ENCODE assay signal across 19 cellular contexts in genomic region chr3:192942625-192943024, GRCh38. TPM values are rescaled to one million over a fixed set of nuclear protein-coding genes. Genes with fewer than 3 reads are reported as not detected.
DNase-seq lines count a peak whose midpoint lies in the region; ATAC-seq, FAIRE-seq and TF ChIP-seq lines count a peak whose summit lies in the region.
"Had no signal": no experiment of that assay in that cellular context is flagged by ENCODE, and none has a peak within 500 bp of the region (broad histone marks: within the 10 kb centered on the region; RNA-seq: fewer than 3 reads in every experiment).

No MANE protein-coding gene starts in this region.

- H3K27me3 ChIP-seq in GM23338 (ENCODE audit: insufficient read depth) (no peaks in the 10 kb centered on the region), heart left ventricle (no peaks in the 10 kb centered on the region), aorta (ENCODE audit: control insufficient read depth in 1 of 2, insufficient read depth in 2 of 2, low read length in 1 of 2) (no peaks in the 10 kb centered on the region)

- H3K27me3 Mint-ChIP-seq in GM23338 (ENCODE audit: insufficient read depth, low read depth, poor library complexity), result peaks cover 1% of the 10 kb centered on the region

- ATAC-seq in GM23338 (no peak), heart left ventricle (peak in 1 of 4 donors; percentile 16), left ventricle myocardium superior (peak; percentile 24), aorta (ENCODE audit: low FRiP score) (peak; percentile 27), HG02763 (IDR thresholded peaks at IDR 0.05; ENCODE audit: unreplicated experiment) (no peak)

- no peaks in the 10 kb centered on the region for H3K9me3 ChIP-seq in heart left ventricle
- H3K9me3 ChIP-seq in aorta (ENCODE audit: control insufficient read depth, low read length), result no peaks in the 10 kb centered on the region
- H3K9me3 ChIP-seq in kidney (ENCODE audit: control insufficient read depth in 1 of 2, low read length in 2 of 2), result no peaks in the 10 kb centered on the region
- H3K9me3 ChIP-seq: Caco-2 had no signal

- peak overlapping the region; percentile 72 for H2AFZ ChIP-seq in GM23338
- H2AFZ ChIP-seq: GM23248 had no signal

- H3K36me3 ChIP-seq in GM23338 (ENCODE audit: insufficient read depth), result no peaks in the 10 kb centered on the region
- H3K36me3 ChIP-seq in heart left ventricle, result no peaks in the 10 kb centered on the region
- no peaks in the 10 kb centered on the region for H3K36me3 ChIP-seq in aorta (ENCODE audit: control insufficient read depth in 1 of 2, insufficient read depth in 2 of 2, low read length in 1 of 2)
- H3K36me3 ChIP-seq in kidney (ENCODE audit: control insufficient read depth in 1 of 2, insufficient read depth in 2 of 2, low read length in 2 of 2), result no peaks in the 10 kb centered on the region

- WGBS in heart left ventricle, 4 donors, result 66 to 85% (median 81%) methylated on average over 2 of the region's 2 CpGs
- 39 to 43% methylated on average over 2 of the region's 2 CpGs for WGBS in aorta, 2 donors

- no peak overlapping the region for H3K9ac ChIP-seq in kidney (ENCODE audit: low read length in 2 of 2)
- H3K9ac ChIP-seq: GM23248 had no signal

- TF ChIP-seq CTCF in GM23338 (conservative IDR thresholded peaks at IDR 0.05; ENCODE audit: low read depth in 2 of 2) (no peak), heart left ventricle (IDR thresholded peaks at IDR 0.05) (no peak), kidney (IDR thresholded peaks at IDR 0.05; ENCODE audit: borderline replicate concordance, extremely low read depth, insufficient read depth) (no peak)

- H4K20me1 ChIP-seq in GM23338 (replicated peaks; ENCODE audit: insufficient read depth), result no peaks in the 10 kb centered on the region

- DNase-seq in GM23338 (ENCODE audit: low spot score), result no peak
- no peak for DNase-seq in heart left ventricle
- no peak for DNase-seq in left ventricle myocardium superior
- no peak for DNase-seq in aorta
- no peak for DNase-seq in kidney
- no peak for DNase-seq in AG20443 (ENCODE audit: low spot score)
- DNase-seq: ACHN; AML-193; Caco-2; CD4-positive, alpha-beta T cell; GM23248; HCEC 1CT; KG1 had no signal

- no peaks in the 10 kb centered on the region for H3K79me2 ChIP-seq in GM23338 (replicated peaks; ENCODE audit: insufficient read depth)

- no peaks in the 10 kb centered on the region for H3K36me3 Mint-ChIP-seq in GM23338 (ENCODE audit: low read depth)

- TF ChIP-seq POLR2A in heart left ventricle (IDR thresholded peaks at IDR 0.05), result no peak

- H3K27ac ChIP-seq in GM23338 (ENCODE audit: low read depth), result no peak overlapping the region
- H3K27ac ChIP-seq in heart left ventricle, result peak overlapping the region in 9 of 12 donors; percentile 13 to 61 (median 50)
- H3K27ac ChIP-seq in aorta (ENCODE audit: low read depth in 1 of 2, low read length in 2 of 2), result no peak overlapping the region
- H3K27ac ChIP-seq in kidney (ENCODE audit: low read depth in 2 of 2, low read length in 2 of 2), result no peak overlapping the region
- H3K27ac ChIP-seq: C4-2B, GM23248 had no signal

- no peak overlapping the region for H3K4me2 ChIP-seq in GM23338

- FAIRE-seq in kidney (lab: Jason Lieb, UNC), result no peak
- FAIRE-seq: A204.1, D721Med, G401.6, H54 had no signal

- no peaks in the 10 kb centered on the region; the same call in 2 of the 3 replicates for H3K9me3 Mint-ChIP-seq in GM23338
- H3K9me3 Mint-ChIP-seq: CD4-positive, alpha-beta T cell had no signal

- intact Hi-C loops in heart left ventricle (cut with DNase I), result no loop called here
- intact Hi-C loops in left ventricle myocardium superior (cut with micrococcal nuclease), result no loop called here
- intact Hi-C loops in aorta (cut with DNase I), result no loop called here
- intact Hi-C loops in kidney (cut with DNase I), result no loop called here

- no peaks in the 10 kb centered on the region for H3F3A ChIP-seq in GM23338 (replicated peaks; ENCODE audit: low read depth)

- no peak overlapping the region for H3K4me3 ChIP-seq in GM23338
- H3K4me3 ChIP-seq in heart left ventricle, result peak overlapping the region in 1 of 12 donors; percentile 22
- H3K4me3 ChIP-seq in aorta (ENCODE audit: low read length in 2 of 2), result no peak overlapping the region
- H3K4me3 ChIP-seq in kidney (ENCODE audit: low read length in 2 of 2), result no peak overlapping the region
- H3K4me3 ChIP-seq: GM23248 had no signal

- H3K9me2 ChIP-seq in GM23338 (ENCODE audit: insufficient read depth), result no peaks in the 10 kb centered on the region

- H3K4me1 Mint-ChIP-seq in GM23338, result no peaks in the 10 kb centered on the region

- no peak overlapping the region for H3K27ac Mint-ChIP-seq in GM23338
- H3K27ac Mint-ChIP-seq: CD4-positive, alpha-beta T cell had no signal

- H3K4me1 ChIP-seq in GM23338 (ENCODE audit: insufficient read depth), result no peaks in the 10 kb centered on the region
- peaks cover 0 to 7% (median 0%) of the 10 kb centered on the region in 12 donors for H3K4me1 ChIP-seq in heart left ventricle
- H3K4me1 ChIP-seq in aorta (ENCODE audit: control insufficient read depth in 1 of 2, insufficient read depth in 2 of 2, low read length in 2 of 2), result no peaks in the 10 kb centered on the region
- no peaks in the 10 kb centered on the region for H3K4me1 ChIP-seq in kidney (ENCODE audit: control insufficient read depth in 1 of 2, insufficient read depth in 1 of 2, low read depth in 1 of 2, low read length in 2 of 2)
- H3K4me1 ChIP-seq: Caco-2 had no signal

- H3K4me3 Mint-ChIP-seq in GM23338, result no peak overlapping the region
- H3K4me3 Mint-ChIP-seq: CD4-positive, alpha-beta T cell had no signal

TF ChIP-seq in GM23338, 12 proteins besides CTCF, POLR2A, EP300 and RAD21 (continues in another document):
- TF ChIP-seq EZH2 (IDR thresholded peaks at IDR 0.05; ENCODE audit: low read depth, unreplicated experiment), result no peak
- TF ChIP-seq CREB1 (CRISPR knock-in tag; IDR thresholded peaks at IDR 0.05; ENCODE audit: low read depth), result no peak
- TF ChIP-seq ZNF331 (CRISPR knock-in tag; IDR thresholded peaks at IDR 0.05; ENCODE audit: low read depth), result no peak
- no peak for TF ChIP-seq STAT1 (IDR thresholded peaks at IDR 0.05; ENCODE audit: unreplicated experiment)
- no peak for TF ChIP-seq EZH2phosphoT487 (IDR thresholded peaks at IDR 0.05; ENCODE audit: unreplicated experiment)

RNA-seq across cellular contexts. Expression of gene MB21D2, which starts 25.0 kb away (rescaled TPM):
- total RNA-seq in GM23338 (2014; rRNA removed; shearing (Covaris generic)), result 34.1 and 35.9 TPM in 2 replicates
- polyA plus RNA-seq in GM23338 (2016; fragmentation: Nextera tagmentation; extraction: Ambion mirVana), result 8.1 and 8.6 TPM in 2 replicates
- total RNA-seq in heart left ventricle, result 1 to 10 TPM; 2.3 to 5.0 (median 4.0) TPM
- polyA plus RNA-seq in heart left ventricle, result 1 to 10 TPM in 1 of 2 donors, under 1 TPM in 1; 0.91 to 3.0 TPM
- total RNA-seq in left ventricle myocardium superior, result 1.8 TPM
- 1 to 10 TPM; 3.9 to 4.5 TPM for total RNA-seq in aorta
- polyA plus RNA-seq in aorta, result 1 to 10 TPM; 3.3 to 5.3 TPM
- total RNA-seq in kidney, result 3.9 TPM
- 3.2 TPM for polyA plus RNA-seq in kidney (ENCODE audit: insufficient read depth, low read depth, low replicate concordance)

Comparison
In these comparisons a context has a peak if more than half of its experiments do, and no peak if none do; other contexts are left out.
1. ATAC-seq: peak in left ventricle myocardium superior (single experiment) and aorta (single experiment); none in GM23338 (single experiment) and HG02763 (single experiment).
2. H3K27ac ChIP-seq: peak in heart left ventricle (9 of 12); none in GM23338 (single experiment), aorta (0 of 2) and kidney (0 of 2).